17 cellular contexts compared by ENCODE assay signal in the genomic region with DNA sequence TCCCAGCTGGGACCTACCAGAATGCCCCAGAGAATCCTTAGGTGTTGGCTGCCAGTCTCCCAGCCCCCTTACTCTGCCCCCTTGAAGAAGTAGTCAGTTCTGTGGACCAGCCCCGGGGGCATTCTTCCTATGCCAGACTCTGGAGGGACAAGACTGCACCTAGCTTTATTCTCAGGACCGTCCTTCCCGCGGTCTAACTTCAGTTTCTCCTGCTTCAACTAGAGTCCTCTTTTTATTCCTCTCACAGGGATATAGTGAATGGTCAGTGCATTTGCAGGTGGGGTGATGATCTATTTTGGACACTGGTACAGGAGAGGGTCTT. TPM values are rescaled to one million over a fixed set of nuclear protein-coding genes. Genes with fewer than 3 reads are reported as not detected.
DNase-seq lines count a peak whose midpoint lies in the region; ATAC-seq and TF ChIP-seq lines count a peak whose summit lies in the region.
"Had no signal": no experiment of that assay in that cellular context is flagged by ENCODE, and none has a peak within 500 bp of the region (broad histone marks: within the 10 kb centered on the region; RNA-seq: fewer than 3 reads in every experiment).

No MANE protein-coding gene starts in this region.

- TF ChIP-seq CTCF in Caco-2 (IDR thresholded peaks at IDR 0.05; ENCODE audit: insufficient read depth in 1 of 2, low read depth in 1 of 2, low read length in 1 of 2, severe bottlenecking in 1 of 2, unreplicated experiment in 1 of 2) (no peak), Loucy (conservative IDR thresholded peaks at IDR 0.05; ENCODE audit: low read length) (no peak), endodermal cell (conservative IDR thresholded peaks at IDR 0.05) (no peak), spleen (IDR thresholded peaks at IDR 0.05 in 8 of 11, conservative IDR thresholded peaks at IDR 0.05 in 3 of 11) (no peak)
- TF ChIP-seq CTCF in activated CD8-positive, alpha-beta T cell treated with anti-CD3 and anti-CD28 coated beads for 36 hours (IDR thresholded peaks at IDR 0.05) = no peak

- H3K27ac ChIP-seq in endodermal cell (ENCODE audit: low read depth, low read length) = no peak overlapping the region
- H3K27ac ChIP-seq in spleen = no peak overlapping the region
- H3K27ac ChIP-seq: ascending aorta, GM23248, PC-9 had no signal

- BruUV-seq in Caco-2 (replicated peaks; lab: Mats Ljungman, UMichigan) = no TSS peak

- H3K27ac Mint-ChIP-seq in Caco-2 (ENCODE audit: unreplicated experiment) (peak overlapping the region; percentile 73), endodermal cell (no peak overlapping the region)
- no peak overlapping the region for H3K27ac Mint-ChIP-seq in activated CD8-positive, alpha-beta T cell treated with anti-CD3 and anti-CD28 coated beads for 36 hours
- H3K27ac Mint-ChIP-seq: activated B cell treated with CpG ODN at 0.5 μM for 24 hours; activated naive CD4-positive, alpha-beta T cell treated with anti-CD3 and anti-CD28 coated beads, Interleukin-2, amount 10 ng/mL, durations not matched to agents 7 days and 5 days; T-helper 17 cell had no signal

- H3K4me1 ChIP-seq in Caco-2 (no peaks in the 10 kb centered on the region), Loucy (ENCODE audit: insufficient read depth, low read length, poor library complexity, severe bottlenecking) (peaks cover 53% of the 10 kb centered on the region), endodermal cell (ENCODE audit: control insufficient read depth, insufficient read depth, low read length) (peaks cover 4% of the 10 kb centered on the region), spleen (peaks cover 0 to 12% (median 10%) of the 10 kb centered on the region in 6 donors)
- H3K4me1 ChIP-seq: pancreas had no signal

- intact Hi-C loops in Caco-2 (cut with micrococcal nuclease; ENCODE audit: unreplicated experiment) = loop anchor here (5.0 kb wide), 1 partner anchor 50 kb away; no protein-coding TSS in a partner anchor
- intact Hi-C loops in spleen (cut with DNase I; ENCODE audit: low total_unique reads) = loop anchor here (10.0 kb wide), 1 partner anchor 172 kb away; the partner anchor contains the start of gene FRS3
- intact Hi-C loops in activated CD8-positive, alpha-beta T cell treated with anti-CD3 and anti-CD28 coated beads for 36 hours (cut with micrococcal nuclease) = loop anchor here (2.0 kb wide), 1 partner anchor 80 kb away; no protein-coding TSS in a partner anchor

- no peak for TF ChIP-seq POLR2A in spleen (IDR thresholded peaks at IDR 0.05)

- peaks cover 27% of the 10 kb centered on the region for H3K79me2 ChIP-seq in Loucy (ENCODE audit: insufficient read depth, low read length)

- H3K9me3 ChIP-seq in Caco-2 (no peaks in the 10 kb centered on the region), Loucy (ENCODE audit: insufficient read depth, low read depth, low read length) (no peaks in the 10 kb centered on the region), endodermal cell (ENCODE audit: control insufficient read depth, low read length) (no peaks in the 10 kb centered on the region), spleen (no peaks in the 10 kb centered on the region)
- H3K9me3 ChIP-seq: ascending aorta, pancreas, SJSA1 had no signal

- H3K36me3 Mint-ChIP-seq in Caco-2 (ENCODE audit: insufficient read depth, unreplicated experiment) (peaks cover 73% of the 10 kb centered on the region), endodermal cell (ENCODE audit: low read depth) (peaks cover 9% of the 10 kb centered on the region)
- no peaks in the 10 kb centered on the region for H3K36me3 Mint-ChIP-seq in activated CD8-positive, alpha-beta T cell treated with anti-CD3 and anti-CD28 coated beads for 36 hours (ENCODE audit: low read depth)
- H3K36me3 Mint-ChIP-seq: activated naive CD4-positive, alpha-beta T cell treated with anti-CD3 and anti-CD28 coated beads, Interleukin-2, amount 10 ng/mL, durations not matched to agents 7 days and 5 days had no signal

- DNase-seq in Caco-2 = no peak
- DNase-seq in endodermal cell = no peak
- peak; percentile 29 for DNase-seq in spleen
- DNase-seq in NCI-H82 (lab: John Stamatoyannopoulos, UW) = no peak
- no peak for DNase-seq in activated CD8-positive, alpha-beta T cell treated with anti-CD3 and anti-CD28 coated beads for 36 hours
- DNase-seq in C1 segment of cervical spinal cord (lab: John Stamatoyannopoulos, UW) = no peak

- H3K4me3 ChIP-seq in Caco-2 (ENCODE audit: low read depth, low read length) (no peak overlapping the region), Loucy (ENCODE audit: low read length, poor library complexity, severe bottlenecking) (peak overlapping the region; percentile 63), endodermal cell (ENCODE audit: low read length) (no peak overlapping the region), spleen (no peak overlapping the region)
- H3K4me3 ChIP-seq: PC-9, SJSA1 had no signal

- peak overlapping the region; percentile 77 for H3K4me2 ChIP-seq in Loucy (ENCODE audit: low read depth, low read length, poor library complexity, severe bottlenecking)

- 70 to 71% methylated on average over 1 to 4 of the region's 4 CpGs for WGBS in endodermal cell (ENCODE audit: insufficient coverage in 1 of 2, insufficient read length in 1 of 2), 2 experiments
- 69 to 83% (median 82%) methylated on average over 4 of the region's 4 CpGs for WGBS in spleen, 5 donors

- no peaks in the 10 kb centered on the region for H4K20me1 ChIP-seq in Loucy (ENCODE audit: insufficient read depth, low read length, poor library complexity, severe bottlenecking)

- H3K4me3 Mint-ChIP-seq in Caco-2 (ENCODE audit: unreplicated experiment) (peak overlapping the region; percentile 69), endodermal cell (peak overlapping the region; percentile 50)
- H3K4me3 Mint-ChIP-seq in activated CD8-positive, alpha-beta T cell treated with anti-CD3 and anti-CD28 coated beads for 36 hours = no peak overlapping the region
- H3K4me3 Mint-ChIP-seq: activated naive CD4-positive, alpha-beta T cell treated with anti-CD3 and anti-CD28 coated beads, Interleukin-2, amount 10 ng/mL, durations not matched to agents 7 days and 5 days; activated T-cell treated with anti-CD3 and anti-CD28 coated beads, Interleukin-2, amount 50 U/mL, for 4 hours; T-helper 17 cell had no signal

- H3K27me3 ChIP-seq in Caco-2 (replicated peaks; ENCODE audit: control insufficient read depth, insufficient read depth, low read length) = no peaks in the 10 kb centered on the region
- no peaks in the 10 kb centered on the region for H3K27me3 ChIP-seq in Loucy (ENCODE audit: insufficient read depth, low read length, poor library complexity, severe bottlenecking)
- H3K27me3 ChIP-seq in endodermal cell (ENCODE audit: control insufficient read depth, insufficient read depth, low read length, poor library complexity, severe bottlenecking) = no peaks in the 10 kb centered on the region
- H3K27me3 ChIP-seq in spleen (replicated peaks in 1 of 7) = peaks cover 0 to 20% (median 0%) of the 10 kb centered on the region in 7 donors
- H3K27me3 ChIP-seq: ascending aorta, pancreas, SJSA1 had no signal

- H3K4me1 Mint-ChIP-seq in Caco-2 (ENCODE audit: low read depth, unreplicated experiment) = peaks cover 19% of the 10 kb centered on the region
- peaks cover 8% of the 10 kb centered on the region for H3K4me1 Mint-ChIP-seq in endodermal cell
- peaks cover 2% of the 10 kb centered on the region for H3K4me1 Mint-ChIP-seq in activated CD8-positive, alpha-beta T cell treated with anti-CD3 and anti-CD28 coated beads for 36 hours (ENCODE audit: low read depth)

- CTCF ChIA-PET in Caco-2 (lab: Charles Lee) = interaction anchor here (0.6 to 3.2 kb wide), 23 partner anchors 12 to 234 kb away, joined by 3 to 45 read pairs (median 5); no protein-coding TSS in a partner anchor
- CTCF ChIA-PET in activated CD8-positive, alpha-beta T cell treated with anti-CD3 and anti-CD28 coated beads for 36 hours (lab: Charles Lee) = interaction anchor here (0.8 to 10.9 kb wide), 27 partner anchors 9 to 268 kb away, joined by 3 to 107 read pairs (median 5); partner anchors contain the start of genes NCR2 and TOMM6

- POLR2A ChIA-PET in Caco-2 (lab: Charles Lee) = no interaction called here
- POLR2A ChIA-PET in activated CD8-positive, alpha-beta T cell treated with anti-CD3 and anti-CD28 coated beads for 36 hours (lab: Charles Lee) = interaction anchor here (0.7 to 1.1 kb wide), 2 partner anchors 52 to 81 kb away, joined by 3 read pairs; no protein-coding TSS in a partner anchor

- peaks cover 2% of the 10 kb centered on the region; the same call in 1 of the 2 replicates for H3K36me3 ChIP-seq in Caco-2 (ENCODE audit: control insufficient read depth, insufficient read depth, low read length)
- H3K36me3 ChIP-seq in Loucy (ENCODE audit: insufficient read depth, low read length) = no peaks in the 10 kb centered on the region
- H3K36me3 ChIP-seq in endodermal cell (ENCODE audit: control insufficient read depth, insufficient read depth, low read length) = no peaks in the 10 kb centered on the region
- peaks cover 0 to 28% (median 6%) of the 10 kb centered on the region in 6 donors for H3K36me3 ChIP-seq in spleen

- H3K27me3 Mint-ChIP-seq in Caco-2 (ENCODE audit: insufficient read depth, unreplicated experiment) (no peaks in the 10 kb centered on the region), endodermal cell (ENCODE audit: insufficient read depth) (no peaks in the 10 kb centered on the region)
- no peaks in the 10 kb centered on the region for H3K27me3 Mint-ChIP-seq in activated CD8-positive, alpha-beta T cell treated with anti-CD3 and anti-CD28 coated beads for 36 hours
- H3K27me3 Mint-ChIP-seq: activated B cell treated with CpG ODN at 0.5 μM for 24 hours had no signal

- peaks cover 6% of the 10 kb centered on the region; the same call in 1 of the 2 replicates for H3F3A ChIP-seq in Loucy (ENCODE audit: low read depth)

- 0 out of 2 replicates have a peak overlapping the region, but pooled peaks have one; percentile 61 for H2AFZ ChIP-seq in Loucy (ENCODE audit: low read length)
- H2AFZ ChIP-seq: PC-9 had no signal

- no peak for ATAC-seq in activated CD8-positive, alpha-beta T cell treated with anti-CD3 and anti-CD28 coated beads for 36 hours
- no peak for ATAC-seq in GM19328 (IDR thresholded peaks at IDR 0.05; ENCODE audit: unreplicated experiment)

- H3K9me2 ChIP-seq in Loucy (replicated peaks; ENCODE audit: low read depth, low read length) = no peaks in the 10 kb centered on the region

- H3K9ac ChIP-seq in Loucy (ENCODE audit: low read depth, low read length, poor library complexity, severe bottlenecking) = peak overlapping the region; percentile 99
- H3K9ac ChIP-seq in endodermal cell (ENCODE audit: extremely low read depth, low read length, poor library complexity, severe bottlenecking) = no peak overlapping the region
- H3K9ac ChIP-seq: GM23248 had no signal

- H3K9me3 Mint-ChIP-seq in Caco-2 (ENCODE audit: unreplicated experiment) (no peaks in the 10 kb centered on the region), endodermal cell (no peaks in the 10 kb centered on the region)
- H3K9me3 Mint-ChIP-seq in activated CD8-positive, alpha-beta T cell treated with anti-CD3 and anti-CD28 coated beads for 36 hours = no peaks in the 10 kb centered on the region
- H3K9me3 Mint-ChIP-seq: activated B cell treated with CpG ODN at 0.5 μM for 24 hours; activated naive CD4-positive, alpha-beta T cell treated with anti-CD3 and anti-CD28 coated beads, Interleukin-2, amount 10 ng/mL, durations not matched to agents 7 days and 5 days; activated T-cell treated with anti-CD3 and anti-CD28 coated beads, Interleukin-2, amount 50 U/mL, for 4 hours had no signal

RNA-seq across cellular contexts. Expression of gene MDFI, which starts 35.9 kb away (rescaled TPM):
- total RNA-seq in Caco-2 (2022) = 0.51 TPM in 1 of 2 replicates, not detected in the other
- 10 to 100 TPM; 52.7 to 80.0 TPM for total RNA-seq in endodermal cell
- 76.9 TPM for polyA plus RNA-seq in endodermal cell (2013, experiment 1 of 2)
- polyA plus RNA-seq in endodermal cell (2013, experiment 2 of 2) = 84.7 TPM
- total RNA-seq in spleen = under 1 TPM in 2 of 7 donors, not detected in 5; 0.47 to 0.82 TPM
- polyA plus RNA-seq in spleen = under 1 TPM; 0.28 to 0.68 (median 0.35) TPM
- not detected for total RNA-seq in activated CD8-positive, alpha-beta T cell treated with anti-CD3 and anti-CD28 coated beads for 36 hours
- total RNA-seq: activated B cell treated with CpG ODN at 0.5 μM for 24 hours, GM23248, SJSA1, T-helper 17 cell had no signal
- polyA plus RNA-seq: GM23248 had no signal

RNA-seq across cellular contexts. Expression of gene FOXP4, which starts 56.2 kb away (rescaled TPM):
- total RNA-seq in Caco-2 (2022) = 108 and 117 TPM in 2 replicates
- total RNA-seq in endodermal cell = 10 to 100 TPM; 44.4 to 47.7 TPM
- polyA plus RNA-seq in endodermal cell (2013, experiment 1 of 2) = 54.1 TPM
- 47.0 TPM for polyA plus RNA-seq in endodermal cell (2013, experiment 2 of 2)
- 10 to 100 TPM in 3 of 7 donors, 1 to 10 TPM in 4; 5.3 to 12.1 (median 8.3) TPM for total RNA-seq in spleen
- 1 to 10 TPM; 3.0 to 5.8 (median 3.4) TPM for polyA plus RNA-seq in spleen
- total RNA-seq in activated CD8-positive, alpha-beta T cell treated with anti-CD3 and anti-CD28 coated beads for 36 hours = 10 to 100 TPM; 11.0 to 11.8 TPM

Comparison
In these comparisons a context has a peak if more than half of its experiments do, and no peak if none do; other contexts are left out.
1. RNA of gene MDFI, which starts 35.9 kb away (total RNA-seq): 52.7 to 80.0 TPM in endodermal cell; not detected in activated CD8-positive, alpha-beta T cell treated with anti-CD3 and anti-CD28 coated beads for 36 hours, 0.51 TPM in Caco-2 and 0.47 to 0.82 TPM in spleen; every median in the first group is over 10 times any median in the second.